In the genomic region with DNA sequence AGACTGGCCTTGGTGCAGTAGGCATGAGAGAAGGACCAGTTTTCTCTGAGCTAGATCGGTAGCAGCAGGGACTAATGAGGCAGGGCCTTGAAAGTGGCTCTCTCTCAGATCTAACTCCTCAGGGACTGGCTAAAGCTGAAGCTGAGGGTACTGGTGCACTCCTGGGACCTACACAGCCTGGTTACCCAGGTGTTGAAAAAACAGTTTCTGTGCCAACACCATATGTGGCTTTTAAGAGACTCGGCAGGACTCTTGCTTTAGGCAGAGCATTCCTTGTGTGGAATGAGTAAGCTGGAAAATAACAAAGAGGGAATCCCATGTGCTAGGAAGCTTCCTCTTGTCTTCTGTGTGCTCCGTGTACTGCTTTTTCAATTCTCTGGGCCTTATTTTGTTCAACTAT, we compare ENCODE assay signal across 11 cellular contexts.
DNase-seq lines count a peak whose midpoint lies in the region; ATAC-seq and TF ChIP-seq lines count a peak whose summit lies in the region.
"Had no signal": no experiment of that assay in that cellular context is flagged by ENCODE, and none has a peak within 500 bp of the region (broad histone marks: within the 10 kb centered on the region; RNA-seq: fewer than 3 reads in every experiment).

No MANE protein-coding gene starts in this region.

- H3K4me2 ChIP-seq in mesendoderm (ENCODE audit: low read length) = no peak overlapping the region

- no peak overlapping the region for H4K5ac ChIP-seq in mesendoderm (ENCODE audit: low read length)

- no peak overlapping the region for H3K23ac ChIP-seq in mesendoderm (ENCODE audit: low read length)

- H3K79me1 ChIP-seq in mesendoderm (ENCODE audit: low read length) = no peaks in the 10 kb centered on the region

- WGBS in mesendoderm (ENCODE audit: extremely low coverage, insufficient coverage, low lambda C conversion rate) = no CpG with 5 or more reads among the region's 3 CpGs

- peak overlapping the region; percentile 30 for H3K56ac ChIP-seq in mesendoderm (ENCODE audit: low read length)

- TF ChIP-seq CTCF in WTC11 (IDR thresholded peaks at IDR 0.05) = no peak
- TF ChIP-seq CTCF in ascending aorta (IDR thresholded peaks at IDR 0.05) = no peak

- no peak overlapping the region for H4K8ac ChIP-seq in mesendoderm (ENCODE audit: low read depth, low read length)

- H3K27ac Mint-ChIP-seq in WTC11 = peak overlapping the region; percentile 63

- no peak overlapping the region for H2BK120ac ChIP-seq in mesendoderm (ENCODE audit: low read depth, low read length)

- peak; percentile 49 for DNase-seq in EH (ENCODE audit: low read depth)
- peak; percentile 5 for DNase-seq in NAMALWA (ENCODE audit: low spot score)
- DNase-seq in WTC11 (ENCODE audit: low spot score) = no peak
- peak; percentile 42 for DNase-seq in mesendoderm
- DNase-seq in HEK293T (ENCODE audit: extremely low spot score) = no peak
- DNase-seq in activated CD4-positive, CD25-positive, alpha-beta regulatory T cell treated with anti-CD3 and anti-CD28 coated beads, Interleukin-2, amount 50 U/mL, for 72 hours = no peak
- DNase-seq in HK-2 (ENCODE audit: unreplicated experiment) = no peak
- DNase-seq in ascending aorta (ENCODE audit: low spot score in 2 of 2) = no peak
- DNase-seq: Kasumi-1; stimulated activated naive CD4-positive, alpha-beta T cell treated with Interleukin-2 at 50 U/mL for 16 hours had no signal

- no peaks in the 10 kb centered on the region for H3K27me3 Mint-ChIP-seq in WTC11 (ENCODE audit: low read depth)

- no peaks in the 10 kb centered on the region for H3K9me3 ChIP-seq in ascending aorta

- no peaks in the 10 kb centered on the region for H3K27me3 ChIP-seq in mesendoderm (ENCODE audit: insufficient read depth, low read length, poor library complexity)
- no peaks in the 10 kb centered on the region for H3K27me3 ChIP-seq in ascending aorta

- POLR2A ChIA-PET in WTC11 (lab: Charles Lee) (interaction anchor here (1.0 kb wide), 1 partner anchor 641 kb away, joined by 3 read pairs; no protein-coding TSS in a partner anchor), HEK293T (lab: Yijun Ruan, JAX) (no interaction called here)

- H3K27ac ChIP-seq in mesendoderm (ENCODE audit: low read depth, low read length) (no peak overlapping the region), ascending aorta (no peak overlapping the region)

- ATAC-seq in WTC11 = peak; percentile 80
- ATAC-seq: left lobe of liver had no signal

- H3K4me3 ChIP-seq in mesendoderm (ENCODE audit: low read length) (no peak overlapping the region), ascending aorta (no peak overlapping the region)

- CTCF ChIA-PET in WTC11 (lab: Charles Lee) (interaction anchor here (0.6 to 0.8 kb wide), 2 partner anchors 68 to 595 kb away, joined by 3 read pairs; a partner anchor contains a TSS), HEK293T (lab: Yijun Ruan, JAX) (no interaction called here)

- H3K9me3 Mint-ChIP-seq in WTC11 = peaks cover 8% of the 10 kb centered on the region

- no peak overlapping the region for H3K4me3 Mint-ChIP-seq in WTC11

- intact Hi-C loops in ascending aorta (cut with DNase I) = no loop called here

- H3K4me1 Mint-ChIP-seq in WTC11 = peaks cover 14% of the 10 kb centered on the region

- H3K36me3 ChIP-seq in mesendoderm (ENCODE audit: control insufficient read depth, insufficient read depth, low read length) = no peaks in the 10 kb centered on the region
- no peaks in the 10 kb centered on the region for H3K36me3 ChIP-seq in ascending aorta

- H2AK5ac ChIP-seq in mesendoderm (ENCODE audit: low read length) = no peak overlapping the region

- H3K18ac ChIP-seq in mesendoderm (ENCODE audit: low read length) = no peak overlapping the region

- no peak overlapping the region for H3K9ac ChIP-seq in mesendoderm (ENCODE audit: low read length)

- H3K79me2 ChIP-seq in mesendoderm (ENCODE audit: control insufficient read depth, insufficient read depth, low read length) = no peaks in the 10 kb centered on the region

- H3K4ac ChIP-seq in mesendoderm (ENCODE audit: low read depth, low read length) = no peak overlapping the region

- H2BK15ac ChIP-seq in mesendoderm (replicated peaks; ENCODE audit: low read depth) = no peak overlapping the region

- no peaks in the 10 kb centered on the region for H3K4me1 ChIP-seq in mesendoderm (ENCODE audit: control insufficient read depth, low read depth, low read length)
- H3K4me1 ChIP-seq in ascending aorta = peaks cover 0 to 3% of the 10 kb centered on the region in 2 donors

- H3K36me3 Mint-ChIP-seq in WTC11 = peaks cover 9% of the 10 kb centered on the region

- H2BK5ac ChIP-seq in mesendoderm (ENCODE audit: low read length) = no peak overlapping the region

TF ChIP-seq in WTC11, 78 proteins besides CTCF, POLR2A, EP300 and RAD21:
- TF ChIP-seq, protein P1, sequence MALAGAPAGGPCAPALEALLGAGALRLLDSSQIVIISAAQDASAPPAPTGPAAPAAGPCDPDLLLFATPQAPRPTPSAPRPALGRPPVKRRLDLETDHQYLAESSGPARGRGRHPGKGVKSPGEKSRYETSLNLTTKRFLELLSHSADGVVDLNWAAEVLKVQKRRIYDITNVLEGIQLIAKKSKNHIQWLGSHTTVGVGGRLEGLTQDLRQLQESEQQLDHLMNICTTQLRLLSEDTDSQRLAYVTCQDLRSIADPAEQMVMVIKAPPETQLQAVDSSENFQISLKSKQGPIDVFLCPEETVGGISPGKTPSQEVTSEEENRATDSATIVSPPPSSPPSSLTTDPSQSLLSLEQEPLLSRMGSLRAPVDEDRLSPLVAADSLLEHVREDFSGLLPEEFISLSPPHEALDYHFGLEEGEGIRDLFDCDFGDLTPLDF (CRISPR knock-in tag; IDR thresholded peaks at IDR 0.05) = no peak
- TF ChIP-seq, protein P2, sequence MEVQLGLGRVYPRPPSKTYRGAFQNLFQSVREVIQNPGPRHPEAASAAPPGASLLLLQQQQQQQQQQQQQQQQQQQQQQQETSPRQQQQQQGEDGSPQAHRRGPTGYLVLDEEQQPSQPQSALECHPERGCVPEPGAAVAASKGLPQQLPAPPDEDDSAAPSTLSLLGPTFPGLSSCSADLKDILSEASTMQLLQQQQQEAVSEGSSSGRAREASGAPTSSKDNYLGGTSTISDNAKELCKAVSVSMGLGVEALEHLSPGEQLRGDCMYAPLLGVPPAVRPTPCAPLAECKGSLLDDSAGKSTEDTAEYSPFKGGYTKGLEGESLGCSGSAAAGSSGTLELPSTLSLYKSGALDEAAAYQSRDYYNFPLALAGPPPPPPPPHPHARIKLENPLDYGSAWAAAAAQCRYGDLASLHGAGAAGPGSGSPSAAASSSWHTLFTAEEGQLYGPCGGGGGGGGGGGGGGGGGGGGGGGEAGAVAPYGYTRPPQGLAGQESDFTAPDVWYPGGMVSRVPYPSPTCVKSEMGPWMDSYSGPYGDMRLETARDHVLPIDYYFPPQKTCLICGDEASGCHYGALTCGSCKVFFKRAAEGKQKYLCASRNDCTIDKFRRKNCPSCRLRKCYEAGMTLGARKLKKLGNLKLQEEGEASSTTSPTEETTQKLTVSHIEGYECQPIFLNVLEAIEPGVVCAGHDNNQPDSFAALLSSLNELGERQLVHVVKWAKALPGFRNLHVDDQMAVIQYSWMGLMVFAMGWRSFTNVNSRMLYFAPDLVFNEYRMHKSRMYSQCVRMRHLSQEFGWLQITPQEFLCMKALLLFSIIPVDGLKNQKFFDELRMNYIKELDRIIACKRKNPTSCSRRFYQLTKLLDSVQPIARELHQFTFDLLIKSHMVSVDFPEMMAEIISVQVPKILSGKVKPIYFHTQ (CRISPR knock-in tag; IDR thresholded peaks at IDR 0.05) = no peak
- no peak for TF ChIP-seq ZNF671 (CRISPR knock-in tag; IDR thresholded peaks at IDR 0.05)

TF ChIP-seq in HEK293T, 16 proteins besides CTCF, POLR2A, EP300 and RAD21:
- TF ChIP-seq FOXA1 (IDR thresholded peaks at IDR 0.05) = no peak
- no peak for TF ChIP-seq ELF4 (IDR thresholded peaks at IDR 0.05)
- TF ChIP-seq L3MBTL2 (conservative IDR thresholded peaks at IDR 0.05) = no peak
- no peak for TF ChIP-seq NFRKB (IDR thresholded peaks at IDR 0.05)
- no peak for TF ChIP-seq SUZ12 (IDR thresholded peaks at IDR 0.05)
- TF ChIP-seq FOXM1 (IDR thresholded peaks at IDR 0.05; ENCODE audit: borderline replicate concordance) = no peak
- no peak for TF ChIP-seq FOXK2 (IDR thresholded peaks at IDR 0.05)
- TF ChIP-seq HDGF (IDR thresholded peaks at IDR 0.05; ENCODE audit: borderline replicate concordance) = no peak
- no peak for TF ChIP-seq ZNF384 (IDR thresholded peaks at IDR 0.05)
- no peak for TF ChIP-seq CTBP1 (IDR thresholded peaks at IDR 0.05; ENCODE audit: borderline replicate concordance)

Comparison
In these comparisons a context has a peak if more than half of its experiments do, and no peak if none do; other contexts are left out.
1. DNase-seq: peak in EH (single experiment), NAMALWA (single experiment) and mesendoderm (single experiment); none in WTC11 (single experiment), HEK293T (single experiment), activated CD4-positive, CD25-positive, alpha-beta regulatory T cell treated with anti-CD3 and anti-CD28 coated beads, Interleukin-2, amount 50 U/mL, for 72 hours (single experiment), HK-2 (single experiment) and ascending aorta (0 of 2).